In the genomic region with DNA sequence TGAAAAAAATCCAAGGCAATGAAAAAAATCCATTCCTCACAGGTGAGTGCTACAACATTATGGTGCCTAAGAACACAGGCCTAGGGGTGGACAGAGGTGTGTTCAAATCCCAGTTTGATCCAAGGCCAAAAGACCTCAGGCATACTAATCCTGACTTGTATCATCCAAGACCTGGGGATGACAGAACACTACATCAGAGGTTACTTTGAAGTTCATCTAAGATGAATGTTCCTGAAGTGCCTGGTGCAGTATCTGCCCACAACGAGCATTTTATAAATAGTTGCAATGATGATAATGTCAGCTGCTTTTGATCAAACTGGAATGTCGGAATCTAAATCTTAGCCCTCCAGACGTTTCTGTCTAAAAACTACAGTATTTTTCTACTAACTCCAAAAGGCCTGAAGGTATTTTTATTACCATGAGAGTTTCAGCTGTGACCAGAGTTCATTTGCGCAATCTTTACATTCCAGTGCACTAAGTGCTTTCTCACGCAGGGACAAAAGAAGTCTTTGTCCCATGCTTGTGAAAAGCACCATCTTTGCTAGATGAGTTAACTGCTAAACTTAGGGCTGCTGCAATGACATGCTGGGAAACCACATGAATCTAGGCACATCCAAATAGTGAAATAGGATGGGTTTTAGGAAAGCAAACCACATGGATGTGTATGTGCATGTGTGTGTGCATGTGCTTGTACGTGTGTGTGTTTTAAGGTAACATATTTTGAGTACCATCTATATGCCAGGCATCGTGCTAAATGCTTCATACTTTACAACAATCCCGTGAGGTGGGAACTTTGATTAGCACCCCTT, we compare ENCODE assay signal across 1 cellular context.
TF ChIP-seq lines count a peak whose summit lies in the region.

No MANE protein-coding gene starts in this region.

TF ChIP-seq in HepG2, 621 proteins besides CTCF, POLR2A, EP300 and RAD21 (continued from another document and continues in another):
- no peak for TF ChIP-seq GTF2F1 (IDR thresholded peaks at IDR 0.05; ENCODE audit: low read length)
- no peak for TF ChIP-seq SOX6 (IDR thresholded peaks at IDR 0.05)
- peak; percentile 98 for TF ChIP-seq SOX6 (CRISPR knock-in tag; IDR thresholded peaks at IDR 0.05)
- peak; percentile 68 for TF ChIP-seq THAP11 (CRISPR knock-in tag; IDR thresholded peaks at IDR 0.05)
- TF ChIP-seq KDM6A (CRISPR knock-in tag; IDR thresholded peaks at IDR 0.05; ENCODE audit: low read depth): peak; percentile 79; the same call in 1 of the 2 replicates
- TF ChIP-seq REXO4 (CRISPR knock-in tag; IDR thresholded peaks at IDR 0.05; ENCODE audit: borderline replicate concordance): no peak
- TF ChIP-seq MXI1 (IDR thresholded peaks at IDR 0.05; ENCODE audit: borderline replicate concordance, low read depth, low read length): peak; percentile 77; the same call in 1 of the 3 replicates
- TF ChIP-seq ZNF607 (CRISPR knock-in tag; IDR thresholded peaks at IDR 0.05; ENCODE audit: borderline replicate concordance): no peak
- TF ChIP-seq TBX2 (CRISPR knock-in tag; IDR thresholded peaks at IDR 0.05; ENCODE audit: borderline replicate concordance): peak; percentile 88
- peak; percentile 67; the same call in 1 of the 2 replicates for TF ChIP-seq KLF6 (CRISPR knock-in tag; IDR thresholded peaks at IDR 0.05)
- TF ChIP-seq, protein P1, sequence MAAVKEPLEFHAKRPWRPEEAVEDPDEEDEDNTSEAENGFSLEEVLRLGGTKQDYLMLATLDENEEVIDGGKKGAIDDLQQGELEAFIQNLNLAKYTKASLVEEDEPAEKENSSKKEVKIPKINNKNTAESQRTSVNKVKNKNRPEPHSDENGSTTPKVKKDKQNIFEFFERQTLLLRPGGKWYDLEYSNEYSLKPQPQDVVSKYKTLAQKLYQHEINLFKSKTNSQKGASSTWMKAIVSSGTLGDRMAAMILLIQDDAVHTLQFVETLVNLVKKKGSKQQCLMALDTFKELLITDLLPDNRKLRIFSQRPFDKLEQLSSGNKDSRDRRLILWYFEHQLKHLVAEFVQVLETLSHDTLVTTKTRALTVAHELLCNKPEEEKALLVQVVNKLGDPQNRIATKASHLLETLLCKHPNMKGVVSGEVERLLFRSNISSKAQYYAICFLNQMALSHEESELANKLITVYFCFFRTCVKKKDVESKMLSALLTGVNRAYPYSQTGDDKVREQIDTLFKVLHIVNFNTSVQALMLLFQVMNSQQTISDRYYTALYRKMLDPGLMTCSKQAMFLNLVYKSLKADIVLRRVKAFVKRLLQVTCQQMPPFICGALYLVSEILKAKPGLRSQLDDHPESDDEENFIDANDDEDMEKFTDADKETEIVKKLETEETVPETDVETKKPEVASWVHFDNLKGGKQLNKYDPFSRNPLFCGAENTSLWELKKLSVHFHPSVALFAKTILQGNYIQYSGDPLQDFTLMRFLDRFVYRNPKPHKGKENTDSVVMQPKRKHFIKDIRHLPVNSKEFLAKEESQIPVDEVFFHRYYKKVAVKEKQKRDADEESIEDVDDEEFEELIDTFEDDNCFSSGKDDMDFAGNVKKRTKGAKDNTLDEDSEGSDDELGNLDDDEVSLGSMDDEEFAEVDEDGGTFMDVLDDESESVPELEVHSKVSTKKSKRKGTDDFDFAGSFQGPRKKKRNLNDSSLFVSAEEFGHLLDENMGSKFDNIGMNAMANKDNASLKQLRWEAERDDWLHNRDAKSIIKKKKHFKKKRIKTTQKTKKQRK (IDR thresholded peaks at IDR 0.05; ENCODE audit: low read length): no peak
- TF ChIP-seq, protein P2, sequence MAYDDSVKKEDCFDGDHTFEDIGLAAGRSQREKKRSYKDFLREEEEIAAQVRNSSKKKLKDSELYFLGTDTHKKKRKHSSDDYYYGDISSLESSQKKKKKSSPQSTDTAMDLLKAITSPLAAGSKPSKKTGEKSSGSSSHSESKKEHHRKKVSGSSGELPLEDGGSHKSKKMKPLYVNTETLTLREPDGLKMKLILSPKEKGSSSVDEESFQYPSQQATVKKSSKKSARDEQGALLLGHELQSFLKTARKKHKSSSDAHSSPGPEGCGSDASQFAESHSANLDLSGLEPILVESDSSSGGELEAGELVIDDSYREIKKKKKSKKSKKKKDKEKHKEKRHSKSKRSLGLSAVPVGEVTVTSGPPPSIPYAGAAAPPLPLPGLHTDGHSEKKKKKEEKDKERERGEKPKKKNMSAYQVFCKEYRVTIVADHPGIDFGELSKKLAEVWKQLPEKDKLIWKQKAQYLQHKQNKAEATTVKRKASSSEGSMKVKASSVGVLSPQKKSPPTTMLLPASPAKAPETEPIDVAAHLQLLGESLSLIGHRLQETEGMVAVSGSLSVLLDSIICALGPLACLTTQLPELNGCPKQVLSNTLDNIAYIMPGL (CRISPR knock-in tag; IDR thresholded peaks at IDR 0.05; ENCODE audit: borderline replicate concordance in 1 of 2, low read depth in 1 of 2): peak in 1 of 2 experiments; percentile 55; a peak in 1 of 4 replicates
- TF ChIP-seq, protein P3, sequence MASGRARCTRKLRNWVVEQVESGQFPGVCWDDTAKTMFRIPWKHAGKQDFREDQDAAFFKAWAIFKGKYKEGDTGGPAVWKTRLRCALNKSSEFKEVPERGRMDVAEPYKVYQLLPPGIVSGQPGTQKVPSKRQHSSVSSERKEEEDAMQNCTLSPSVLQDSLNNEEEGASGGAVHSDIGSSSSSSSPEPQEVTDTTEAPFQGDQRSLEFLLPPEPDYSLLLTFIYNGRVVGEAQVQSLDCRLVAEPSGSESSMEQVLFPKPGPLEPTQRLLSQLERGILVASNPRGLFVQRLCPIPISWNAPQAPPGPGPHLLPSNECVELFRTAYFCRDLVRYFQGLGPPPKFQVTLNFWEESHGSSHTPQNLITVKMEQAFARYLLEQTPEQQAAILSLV (CRISPR knock-in tag; IDR thresholded peaks at IDR 0.05; ENCODE audit: borderline replicate concordance): no peak
- TF ChIP-seq CBX1 (IDR thresholded peaks at IDR 0.05; ENCODE audit: low read depth): no peak
- no peak for TF ChIP-seq PHB2 (IDR thresholded peaks at IDR 0.05; ENCODE audit: partially characterized antibody)
- TF ChIP-seq ZKSCAN1 (IDR thresholded peaks at IDR 0.05; ENCODE audit: low read length): peak; percentile 69
- no peak for TF ChIP-seq ADNP (CRISPR knock-in tag; IDR thresholded peaks at IDR 0.05)
- no peak for TF ChIP-seq ZNF430 (CRISPR knock-in tag; IDR thresholded peaks at IDR 0.05)
- peak; percentile 54 for TF ChIP-seq SKI (IDR thresholded peaks at IDR 0.05; ENCODE audit: partially characterized antibody)
- no peak for TF ChIP-seq TBL1XR1 (IDR thresholded peaks at IDR 0.05; ENCODE audit: borderline replicate concordance, low read length, partially characterized antibody)
- TF ChIP-seq NONO (IDR thresholded peaks at IDR 0.05): no peak
- peak; percentile 85; the same call in 1 of the 2 replicates for TF ChIP-seq NONO (CRISPR knock-in tag; conservative IDR thresholded peaks at IDR 0.05)
- TF ChIP-seq, protein P4, sequence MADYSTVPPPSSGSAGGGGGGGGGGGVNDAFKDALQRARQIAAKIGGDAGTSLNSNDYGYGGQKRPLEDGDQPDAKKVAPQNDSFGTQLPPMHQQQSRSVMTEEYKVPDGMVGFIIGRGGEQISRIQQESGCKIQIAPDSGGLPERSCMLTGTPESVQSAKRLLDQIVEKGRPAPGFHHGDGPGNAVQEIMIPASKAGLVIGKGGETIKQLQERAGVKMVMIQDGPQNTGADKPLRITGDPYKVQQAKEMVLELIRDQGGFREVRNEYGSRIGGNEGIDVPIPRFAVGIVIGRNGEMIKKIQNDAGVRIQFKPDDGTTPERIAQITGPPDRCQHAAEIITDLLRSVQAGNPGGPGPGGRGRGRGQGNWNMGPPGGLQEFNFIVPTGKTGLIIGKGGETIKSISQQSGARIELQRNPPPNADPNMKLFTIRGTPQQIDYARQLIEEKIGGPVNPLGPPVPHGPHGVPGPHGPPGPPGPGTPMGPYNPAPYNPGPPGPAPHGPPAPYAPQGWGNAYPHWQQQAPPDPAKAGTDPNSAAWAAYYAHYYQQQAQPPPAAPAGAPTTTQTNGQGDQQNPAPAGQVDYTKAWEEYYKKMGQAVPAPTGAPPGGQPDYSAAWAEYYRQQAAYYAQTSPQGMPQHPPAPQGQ (CRISPR knock-in tag; IDR thresholded peaks at IDR 0.05; ENCODE audit: borderline replicate concordance): no peak
- 0 out of 2 replicates have a peak, but pooled peaks have one; percentile 41 for TF ChIP-seq ZNF557 (CRISPR knock-in tag; IDR thresholded peaks at IDR 0.05)
- peak; percentile 82 for TF ChIP-seq HDAC1 (CRISPR knock-in tag; IDR thresholded peaks at IDR 0.05)
- TF ChIP-seq, protein P5, sequence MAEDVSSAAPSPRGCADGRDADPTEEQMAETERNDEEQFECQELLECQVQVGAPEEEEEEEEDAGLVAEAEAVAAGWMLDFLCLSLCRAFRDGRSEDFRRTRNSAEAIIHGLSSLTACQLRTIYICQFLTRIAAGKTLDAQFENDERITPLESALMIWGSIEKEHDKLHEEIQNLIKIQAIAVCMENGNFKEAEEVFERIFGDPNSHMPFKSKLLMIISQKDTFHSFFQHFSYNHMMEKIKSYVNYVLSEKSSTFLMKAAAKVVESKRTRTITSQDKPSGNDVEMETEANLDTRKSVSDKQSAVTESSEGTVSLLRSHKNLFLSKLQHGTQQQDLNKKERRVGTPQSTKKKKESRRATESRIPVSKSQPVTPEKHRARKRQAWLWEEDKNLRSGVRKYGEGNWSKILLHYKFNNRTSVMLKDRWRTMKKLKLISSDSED (CRISPR knock-in tag; IDR thresholded peaks at IDR 0.05): no peak
- TF ChIP-seq, protein P6, sequence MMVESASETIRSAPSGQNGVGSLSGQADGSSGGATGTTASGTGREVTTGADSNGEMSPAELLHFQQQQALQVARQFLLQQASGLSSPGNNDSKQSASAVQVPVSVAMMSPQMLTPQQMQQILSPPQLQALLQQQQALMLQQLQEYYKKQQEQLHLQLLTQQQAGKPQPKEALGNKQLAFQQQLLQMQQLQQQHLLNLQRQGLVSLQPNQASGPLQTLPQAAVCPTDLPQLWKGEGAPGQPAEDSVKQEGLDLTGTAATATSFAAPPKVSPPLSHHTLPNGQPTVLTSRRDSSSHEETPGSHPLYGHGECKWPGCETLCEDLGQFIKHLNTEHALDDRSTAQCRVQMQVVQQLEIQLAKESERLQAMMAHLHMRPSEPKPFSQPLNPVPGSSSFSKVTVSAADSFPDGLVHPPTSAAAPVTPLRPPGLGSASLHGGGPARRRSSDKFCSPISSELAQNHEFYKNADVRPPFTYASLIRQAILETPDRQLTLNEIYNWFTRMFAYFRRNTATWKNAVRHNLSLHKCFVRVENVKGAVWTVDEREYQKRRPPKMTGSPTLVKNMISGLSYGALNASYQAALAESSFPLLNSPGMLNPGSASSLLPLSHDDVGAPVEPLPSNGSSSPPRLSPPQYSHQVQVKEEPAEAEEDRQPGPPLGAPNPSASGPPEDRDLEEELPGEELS (CRISPR knock-in tag; IDR thresholded peaks at IDR 0.05): peak; percentile 88
- TF ChIP-seq CEBPB (IDR thresholded peaks at IDR 0.05; ENCODE audit: borderline replicate concordance, low read depth, low read length): peak; percentile 99
- TF ChIP-seq KDM5A (IDR thresholded peaks at IDR 0.05; ENCODE audit: borderline replicate concordance, low read length): peak; percentile 77; the same call in 1 of the 2 replicates
- peak; percentile 82 for TF ChIP-seq CREM (IDR thresholded peaks at IDR 0.05)
- no peak for TF ChIP-seq CREM (CRISPR knock-in tag; IDR thresholded peaks at IDR 0.05)
- TF ChIP-seq TP53 (CRISPR knock-in tag; conservative IDR thresholded peaks at IDR 0.05): 0 out of 2 replicates have a peak, but pooled peaks have one; percentile 30
- TF ChIP-seq TCF7 (IDR thresholded peaks at IDR 0.05; ENCODE audit: low read depth): peak; percentile 85
- peak; percentile 81 for TF ChIP-seq ELF3 (CRISPR knock-in tag; IDR thresholded peaks at IDR 0.05)
- TF ChIP-seq KLF13 (CRISPR knock-in tag; IDR thresholded peaks at IDR 0.05): no peak
- TF ChIP-seq NFYC (CRISPR knock-in tag; IDR thresholded peaks at IDR 0.05): no peak
- no peak for TF ChIP-seq SRSF9 (IDR thresholded peaks at IDR 0.05; ENCODE audit: borderline replicate concordance, insufficient read depth, low read depth, low read length, poor library complexity, severe bottlenecking)
- peak; percentile 93; the same call in 1 of the 2 replicates for TF ChIP-seq KDM4B (CRISPR knock-in tag; IDR thresholded peaks at IDR 0.05)
- TF ChIP-seq CCDC6 (CRISPR knock-in tag; IDR thresholded peaks at IDR 0.05): peak; percentile 69; the same call in 1 of the 2 replicates
- TF ChIP-seq SMC3 (IDR thresholded peaks at IDR 0.05; ENCODE audit: low read length): peak; percentile 28
- peak; percentile 78 for TF ChIP-seq SMAD3 (CRISPR knock-in tag; IDR thresholded peaks at IDR 0.05)
- TF ChIP-seq TBX3 (IDR thresholded peaks at IDR 0.05; ENCODE audit: borderline replicate concordance): peak; percentile 63
- TF ChIP-seq ZFY (CRISPR knock-in tag; IDR thresholded peaks at IDR 0.05): peak; percentile 54
- TF ChIP-seq, protein P7, sequence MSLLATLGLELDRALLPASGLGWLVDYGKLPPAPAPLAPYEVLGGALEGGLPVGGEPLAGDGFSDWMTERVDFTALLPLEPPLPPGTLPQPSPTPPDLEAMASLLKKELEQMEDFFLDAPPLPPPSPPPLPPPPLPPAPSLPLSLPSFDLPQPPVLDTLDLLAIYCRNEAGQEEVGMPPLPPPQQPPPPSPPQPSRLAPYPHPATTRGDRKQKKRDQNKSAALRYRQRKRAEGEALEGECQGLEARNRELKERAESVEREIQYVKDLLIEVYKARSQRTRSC (CRISPR knock-in tag; IDR thresholded peaks at IDR 0.05; ENCODE audit: low read depth): no peak
- TF ChIP-seq SOX13 (IDR thresholded peaks at IDR 0.05): peak; percentile 91
- peak in 1 of 2 experiments; percentile 98; a peak in 2 of 4 replicates for TF ChIP-seq SOX13 (CRISPR knock-in tag; conservative IDR thresholded peaks at IDR 0.05 in 1 of 2, IDR thresholded peaks at IDR 0.05 in 1 of 2)
- TF ChIP-seq BORCS8-MEF2B (CRISPR knock-in tag; IDR thresholded peaks at IDR 0.05): no peak
- peak; percentile 78; the same call in 1 of the 2 replicates for TF ChIP-seq CBX5 (CRISPR knock-in tag; IDR thresholded peaks at IDR 0.05; ENCODE audit: borderline replicate concordance)
- peak; percentile 83; the same call in 1 of the 2 replicates for TF ChIP-seq RXRB (CRISPR knock-in tag; IDR thresholded peaks at IDR 0.05; ENCODE audit: borderline replicate concordance)
- TF ChIP-seq ZNF10 (CRISPR knock-in tag; IDR thresholded peaks at IDR 0.05; ENCODE audit: borderline replicate concordance, low read depth): no peak
- TF ChIP-seq, protein P8, sequence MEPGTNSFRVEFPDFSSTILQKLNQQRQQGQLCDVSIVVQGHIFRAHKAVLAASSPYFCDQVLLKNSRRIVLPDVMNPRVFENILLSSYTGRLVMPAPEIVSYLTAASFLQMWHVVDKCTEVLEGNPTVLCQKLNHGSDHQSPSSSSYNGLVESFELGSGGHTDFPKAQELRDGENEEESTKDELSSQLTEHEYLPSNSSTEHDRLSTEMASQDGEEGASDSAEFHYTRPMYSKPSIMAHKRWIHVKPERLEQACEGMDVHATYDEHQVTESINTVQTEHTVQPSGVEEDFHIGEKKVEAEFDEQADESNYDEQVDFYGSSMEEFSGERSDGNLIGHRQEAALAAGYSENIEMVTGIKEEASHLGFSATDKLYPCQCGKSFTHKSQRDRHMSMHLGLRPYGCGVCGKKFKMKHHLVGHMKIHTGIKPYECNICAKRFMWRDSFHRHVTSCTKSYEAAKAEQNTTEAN (CRISPR knock-in tag; conservative IDR thresholded peaks at IDR 0.05): peak; percentile 93
- TF ChIP-seq RORA (CRISPR knock-in tag; IDR thresholded peaks at IDR 0.05): peak; percentile 71; the same call in 1 of the 2 replicates
- 0 out of 2 replicates have a peak, but pooled peaks have one; percentile 51 for TF ChIP-seq SMARCC2 (IDR thresholded peaks at IDR 0.05)
- peak; percentile 54; the same call in 1 of the 2 replicates for TF ChIP-seq ZNF143 (CRISPR knock-in tag; IDR thresholded peaks at IDR 0.05)
- TF ChIP-seq ZSCAN9 (CRISPR knock-in tag; IDR thresholded peaks at IDR 0.05; ENCODE audit: borderline replicate concordance): peak; percentile 93
- TF ChIP-seq POLR2AphosphoS2 (IDR thresholded peaks at IDR 0.05; ENCODE audit: low read depth, low read length): no peak
- TF ChIP-seq PHF21A (CRISPR knock-in tag; IDR thresholded peaks at IDR 0.05): peak; percentile 95
